Comparison of ENCODE assay signal across 26 cellular contexts in genomic region chr6:52324239-52324638, GRCh38.
"Had no signal": no experiment of that assay in that cellular context is flagged by ENCODE, and none has a peak within 500 bp of the region (broad histone marks: within the 10 kb centered on the region; RNA-seq: fewer than 3 reads in every experiment).

No MANE protein-coding gene starts in this region.

- H3K27ac Mint-ChIP-seq: mesothelial cell of epicardium, naive B cell had no signal

- DNase-seq: dermis blood vessel endothelial cell; dorsolateral prefrontal cortex; effector CD4-positive, alpha-beta T cell; effector memory CD4-positive, alpha-beta T cell; erythroblast; esophagus squamous epithelium; foreskin fibroblast; foreskin melanocyte; gastrocnemius medialis; glutamatergic neuron; head of caudate nucleus; heart right ventricle; hippocampal formation; left cardiac atrium; left lung; left ventricle myocardium superior; lower lobe of right lung; mesenchymal stem cell; mucosa of descending colon; naive B cell had no signal

- ATAC-seq: esophagus mucosa, gastrocnemius medialis, heart right ventricle, left cardiac atrium, left lung, left ventricle myocardium superior, lower lobe of right lung, mucosa of descending colon had no signal

- H3K4me3 ChIP-seq: coronary artery, dorsolateral prefrontal cortex, esophagus squamous epithelium, gastrocnemius medialis, heart right ventricle, left lung, lower lobe of right lung, mucosa of descending colon had no signal

- FAIRE-seq: islet of Langerhans, keratinocyte had no signal

- H3K27ac ChIP-seq: coronary artery, dorsolateral prefrontal cortex, epithelial cell of prostate, esophagus squamous epithelium, gastrocnemius medialis, heart right ventricle, left lung, lower lobe of right lung had no signal

- H3K27me3 ChIP-seq: dorsolateral prefrontal cortex, esophagus squamous epithelium, gastrocnemius medialis, left lung had no signal

- H3K9me3 ChIP-seq: esophagus squamous epithelium, gastrocnemius medialis, heart right ventricle, left lung, lower lobe of right lung, mucosa of descending colon had no signal

- H3K36me3 ChIP-seq: esophagus squamous epithelium, gastrocnemius medialis, heart right ventricle, left lung, lower lobe of right lung had no signal

- H3K9me3 Mint-ChIP-seq: mesothelial cell of epicardium had no signal

- H3K27me3 Mint-ChIP-seq: naive B cell had no signal

- H3K4me1 ChIP-seq: gastrocnemius medialis, heart right ventricle had no signal

- H3K36me3 Mint-ChIP-seq: mesothelial cell of epicardium, naive B cell had no signal

- H3K4me3 Mint-ChIP-seq: mesothelial cell of epicardium, naive B cell had no signal
